In the genomic region with DNA sequence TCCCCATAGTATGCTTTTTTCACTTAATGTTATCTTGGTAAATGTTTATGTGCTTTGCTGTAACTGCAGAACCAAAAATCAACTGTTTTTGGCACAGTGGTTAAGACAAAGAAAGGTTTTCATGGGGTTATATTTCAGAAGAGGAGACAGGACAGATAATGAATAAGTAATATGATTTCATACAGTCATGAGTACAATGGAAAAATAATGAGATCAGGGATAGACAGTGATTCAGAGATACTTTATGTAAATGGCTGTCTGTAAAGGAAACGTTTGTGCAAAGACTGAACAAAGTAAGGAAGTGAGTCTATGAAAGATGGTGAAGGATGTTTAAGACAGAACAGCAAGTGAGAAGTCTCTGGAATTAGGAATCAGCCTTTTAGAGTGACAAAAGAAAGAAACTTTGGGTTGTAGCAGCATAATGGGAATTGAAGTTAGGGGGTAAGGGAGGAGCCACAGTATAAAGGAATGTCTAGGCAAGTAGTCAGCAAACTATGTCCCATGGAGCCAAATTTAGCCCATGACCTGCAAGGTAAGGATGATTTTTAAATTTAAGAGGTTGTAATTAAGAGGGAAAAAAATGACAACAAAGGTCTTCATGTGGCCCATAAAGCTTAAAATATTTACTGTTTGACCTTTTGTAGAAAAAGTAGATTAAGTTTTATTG, we compare ENCODE assay signal across 11 cellular contexts. TPM values are rescaled to one million over a fixed set of nuclear protein-coding genes. Genes with fewer than 3 reads are reported as not detected.
DNase-seq lines count a peak whose midpoint lies in the region; ATAC-seq, FAIRE-seq and TF ChIP-seq lines count a peak whose summit lies in the region.
"Had no signal": no experiment of that assay in that cellular context is flagged by ENCODE, and none has a peak within 500 bp of the region (broad histone marks: within the 10 kb centered on the region; RNA-seq: fewer than 3 reads in every experiment).

No MANE protein-coding gene starts in this region.

- peaks cover 83% of the 10 kb centered on the region for H3K79me2 ChIP-seq in smooth muscle cell (ENCODE audit: low read depth)

- peaks cover 45% of the 10 kb centered on the region for H3K36me3 ChIP-seq in smooth muscle cell (ENCODE audit: low read depth)
- H3K36me3 ChIP-seq in tibial artery = peaks cover 49 to 70% (median 64%) of the 10 kb centered on the region in 3 donors
- H3K36me3 ChIP-seq: prostate gland had no signal

- H3K27ac ChIP-seq in smooth muscle cell (ENCODE audit: low read depth) (peak overlapping the region; percentile 37), tibial artery (no peak overlapping the region)
- H3K27ac ChIP-seq: prostate gland, testis had no signal

- H3K27me3 ChIP-seq in smooth muscle cell (ENCODE audit: low read depth) = no peaks in the 10 kb centered on the region
- H3K27me3 ChIP-seq in tibial artery = no peaks in the 10 kb centered on the region
- H3K27me3 ChIP-seq: testis had no signal

- H3K9me3 Mint-ChIP-seq in activated CD8-positive, alpha-beta T cell treated with anti-CD3 and anti-CD28 coated beads for 36 hours = no peaks in the 10 kb centered on the region
- no peaks in the 10 kb centered on the region for H3K9me3 Mint-ChIP-seq in activated CD8-positive, alpha-beta T cell treated with anti-CD3 and anti-CD28 coated beads, Interleukin-2, amount 10 ng/mL, durations not matched to agents 7 days and 5 days (ENCODE audit: insufficient read depth)
- no peaks in the 10 kb centered on the region for H3K9me3 Mint-ChIP-seq in WTC11

- TF ChIP-seq CTCF in activated CD8-positive, alpha-beta T cell treated with anti-CD3 and anti-CD28 coated beads for 36 hours (IDR thresholded peaks at IDR 0.05) = no peak
- no peak for TF ChIP-seq CTCF in WTC11 (IDR thresholded peaks at IDR 0.05)
- TF ChIP-seq CTCF in smooth muscle cell (IDR thresholded peaks at IDR 0.05; ENCODE audit: borderline replicate concordance, insufficient read depth, poor library complexity, severe bottlenecking) = no peak
- no peak for TF ChIP-seq CTCF in tibial artery (IDR thresholded peaks at IDR 0.05)

- H3K4me3 Mint-ChIP-seq in activated CD8-positive, alpha-beta T cell treated with anti-CD3 and anti-CD28 coated beads for 36 hours = no peak overlapping the region
- H3K4me3 Mint-ChIP-seq in activated CD8-positive, alpha-beta T cell treated with anti-CD3 and anti-CD28 coated beads, Interleukin-2, amount 10 ng/mL, durations not matched to agents 7 days and 5 days = no peak overlapping the region
- H3K4me3 Mint-ChIP-seq in WTC11 = no peak overlapping the region

- no peak overlapping the region for H3K9ac ChIP-seq in smooth muscle cell (ENCODE audit: low read depth)

- peaks cover 53% of the 10 kb centered on the region for H4K20me1 ChIP-seq in smooth muscle cell (ENCODE audit: low read depth)

- no peaks in the 10 kb centered on the region for H3K4me1 ChIP-seq in smooth muscle cell (ENCODE audit: low read depth)
- no peaks in the 10 kb centered on the region for H3K4me1 ChIP-seq in tibial artery
- H3K4me1 ChIP-seq: prostate gland, testis had no signal

- peaks cover 13% of the 10 kb centered on the region for H3K4me1 Mint-ChIP-seq in activated CD8-positive, alpha-beta T cell treated with anti-CD3 and anti-CD28 coated beads for 36 hours (ENCODE audit: low read depth)
- peaks cover 8% of the 10 kb centered on the region for H3K4me1 Mint-ChIP-seq in activated CD8-positive, alpha-beta T cell treated with anti-CD3 and anti-CD28 coated beads, Interleukin-2, amount 10 ng/mL, durations not matched to agents 7 days and 5 days (ENCODE audit: low read depth)
- no peaks in the 10 kb centered on the region for H3K4me1 Mint-ChIP-seq in WTC11

- no peak overlapping the region for H3K4me2 ChIP-seq in smooth muscle cell

- peak; percentile 62 for ATAC-seq in activated CD8-positive, alpha-beta T cell treated with anti-CD3 and anti-CD28 coated beads for 36 hours
- ATAC-seq in activated CD8-positive, alpha-beta T cell treated with anti-CD3 and anti-CD28 coated beads, Interleukin-2, amount 10 ng/mL, durations not matched to agents 7 days and 5 days = no peak
- ATAC-seq in WTC11 (no peak), esophagus mucosa (peak; percentile 42), HG03280 (IDR thresholded peaks at IDR 0.05; ENCODE audit: unreplicated experiment) (no peak)

- H3K4me3 ChIP-seq in smooth muscle cell = no peak overlapping the region
- no peak overlapping the region for H3K4me3 ChIP-seq in tibial artery
- H3K4me3 ChIP-seq: prostate gland, testis had no signal

- DNase-seq in activated CD8-positive, alpha-beta T cell treated with anti-CD3 and anti-CD28 coated beads for 36 hours = no peak
- no peak for DNase-seq in activated CD8-positive, alpha-beta T cell treated with anti-CD3 and anti-CD28 coated beads, Interleukin-2, amount 10 ng/mL, durations not matched to agents 7 days and 5 days
- DNase-seq in WTC11 (ENCODE audit: low spot score) (no peak), smooth muscle cell (lab: John Stamatoyannopoulos, UW; ENCODE audit: unreplicated experiment) (no peak), tibial artery (no peak), urothelium cell line (ENCODE audit: low spot score) (no peak)
- DNase-seq: mammary epithelial cell, testis had no signal

- no peaks in the 10 kb centered on the region for H3K9me3 ChIP-seq in smooth muscle cell (replicated peaks; ENCODE audit: low read depth)
- no peaks in the 10 kb centered on the region for H3K9me3 ChIP-seq in tibial artery
- H3K9me3 ChIP-seq: prostate gland, testis had no signal

- intact Hi-C loops in activated CD8-positive, alpha-beta T cell treated with anti-CD3 and anti-CD28 coated beads for 36 hours (cut with micrococcal nuclease) = no loop called here
- intact Hi-C loops in tibial artery (cut with DNase I; ENCODE audit: low total_unique reads) = no loop called here

- FAIRE-seq in urothelium cell line (lab: Jason Lieb, UNC) = no peak

- H3K27ac Mint-ChIP-seq in activated CD8-positive, alpha-beta T cell treated with anti-CD3 and anti-CD28 coated beads for 36 hours = peak overlapping the region; percentile 72
- H3K27ac Mint-ChIP-seq in activated CD8-positive, alpha-beta T cell treated with anti-CD3 and anti-CD28 coated beads, Interleukin-2, amount 10 ng/mL, durations not matched to agents 7 days and 5 days = no peak overlapping the region
- H3K27ac Mint-ChIP-seq in WTC11 = peak overlapping the region; percentile 43

- no peaks in the 10 kb centered on the region for H3F3A ChIP-seq in smooth muscle cell (ENCODE audit: low read depth)

- WGBS in smooth muscle cell (ENCODE audit: low lambda C conversion rate) = 64% methylated on average over 1 of the region's 1 CpG

- POLR2A ChIA-PET in activated CD8-positive, alpha-beta T cell treated with anti-CD3 and anti-CD28 coated beads for 36 hours (lab: Charles Lee) = interaction anchor here (0.6 to 1.1 kb wide), 2 partner anchors 23 to 64 kb away, joined by 3 read pairs; no protein-coding TSS in a partner anchor
- POLR2A ChIA-PET in activated CD8-positive, alpha-beta T cell treated with anti-CD3 and anti-CD28 coated beads, Interleukin-2, amount 10 ng/mL, durations not matched to agents 7 days and 5 days (lab: Charles Lee) = interaction anchor here (2.1 kb wide), 1 partner anchor 22 kb away, joined by 5 read pairs; no protein-coding TSS in a partner anchor
- POLR2A ChIA-PET in WTC11 (lab: Charles Lee) = no interaction called here

- H3K36me3 Mint-ChIP-seq in activated CD8-positive, alpha-beta T cell treated with anti-CD3 and anti-CD28 coated beads for 36 hours (ENCODE audit: low read depth) = peaks cover 47% of the 10 kb centered on the region
- H3K36me3 Mint-ChIP-seq in activated CD8-positive, alpha-beta T cell treated with anti-CD3 and anti-CD28 coated beads, Interleukin-2, amount 10 ng/mL, durations not matched to agents 7 days and 5 days (ENCODE audit: low read depth) = peaks cover 43% of the 10 kb centered on the region
- peaks cover 49% of the 10 kb centered on the region for H3K36me3 Mint-ChIP-seq in WTC11

- no peak overlapping the region for H2AFZ ChIP-seq in smooth muscle cell (ENCODE audit: low read depth)

- no peaks in the 10 kb centered on the region for H3K27me3 Mint-ChIP-seq in activated CD8-positive, alpha-beta T cell treated with anti-CD3 and anti-CD28 coated beads for 36 hours
- no peaks in the 10 kb centered on the region for H3K27me3 Mint-ChIP-seq in activated CD8-positive, alpha-beta T cell treated with anti-CD3 and anti-CD28 coated beads, Interleukin-2, amount 10 ng/mL, durations not matched to agents 7 days and 5 days (ENCODE audit: low read depth)
- no peaks in the 10 kb centered on the region for H3K27me3 Mint-ChIP-seq in WTC11 (ENCODE audit: low read depth)

- CTCF ChIA-PET in activated CD8-positive, alpha-beta T cell treated with anti-CD3 and anti-CD28 coated beads for 36 hours (lab: Charles Lee) = no interaction called here
- CTCF ChIA-PET in activated CD8-positive, alpha-beta T cell treated with anti-CD3 and anti-CD28 coated beads, Interleukin-2, amount 10 ng/mL, durations not matched to agents 7 days and 5 days (lab: Charles Lee) = no interaction called here
- CTCF ChIA-PET in WTC11 (lab: Charles Lee) = no interaction called here

TF ChIP-seq in WTC11, 78 proteins besides CTCF, POLR2A, EP300 and RAD21 (continues in another document):
- no peak for TF ChIP-seq CREB1 (CRISPR knock-in tag; IDR thresholded peaks at IDR 0.05)
- TF ChIP-seq, protein P1, sequence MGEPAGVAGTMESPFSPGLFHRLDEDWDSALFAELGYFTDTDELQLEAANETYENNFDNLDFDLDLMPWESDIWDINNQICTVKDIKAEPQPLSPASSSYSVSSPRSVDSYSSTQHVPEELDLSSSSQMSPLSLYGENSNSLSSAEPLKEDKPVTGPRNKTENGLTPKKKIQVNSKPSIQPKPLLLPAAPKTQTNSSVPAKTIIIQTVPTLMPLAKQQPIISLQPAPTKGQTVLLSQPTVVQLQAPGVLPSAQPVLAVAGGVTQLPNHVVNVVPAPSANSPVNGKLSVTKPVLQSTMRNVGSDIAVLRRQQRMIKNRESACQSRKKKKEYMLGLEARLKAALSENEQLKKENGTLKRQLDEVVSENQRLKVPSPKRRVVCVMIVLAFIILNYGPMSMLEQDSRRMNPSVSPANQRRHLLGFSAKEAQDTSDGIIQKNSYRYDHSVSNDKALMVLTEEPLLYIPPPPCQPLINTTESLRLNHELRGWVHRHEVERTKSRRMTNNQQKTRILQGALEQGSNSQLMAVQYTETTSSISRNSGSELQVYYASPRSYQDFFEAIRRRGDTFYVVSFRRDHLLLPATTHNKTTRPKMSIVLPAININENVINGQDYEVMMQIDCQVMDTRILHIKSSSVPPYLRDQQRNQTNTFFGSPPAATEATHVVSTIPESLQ (CRISPR knock-in tag; IDR thresholded peaks at IDR 0.05) = no peak
- no peak for TF ChIP-seq FOXP1 (CRISPR knock-in tag; IDR thresholded peaks at IDR 0.05; ENCODE audit: borderline replicate concordance)
- TF ChIP-seq ATF1 (CRISPR knock-in tag; IDR thresholded peaks at IDR 0.05) = no peak
- no peak for TF ChIP-seq ESRRA (CRISPR knock-in tag; IDR thresholded peaks at IDR 0.05; ENCODE audit: borderline replicate concordance)

RNA-seq across cellular contexts. Expression of a gene that starts 55.0 kb away (rescaled TPM):
- total RNA-seq in activated CD8-positive, alpha-beta T cell treated with anti-CD3 and anti-CD28 coated beads for 36 hours = 100 to 1,000 TPM in 1 of 2 experiments, 10 to 100 TPM in 1; 97.8 to 116 TPM
- total RNA-seq in activated CD8-positive, alpha-beta T cell treated with anti-CD3 and anti-CD28 coated beads, Interleukin-2, amount 10 ng/mL, durations not matched to agents 7 days and 5 days = 10 to 100 TPM; 75.9 to 90.2 TPM
- total RNA-seq in WTC11 (2021) = 132 to 150 TPM (median 134 TPM) in 3 replicates
- total RNA-seq in esophagus mucosa = 58.7 TPM
- 167 and 182 TPM in 2 replicates for total RNA-seq in smooth muscle cell
- 62.7 and 67.1 TPM in 2 replicates for polyA plus RNA-seq in smooth muscle cell

Comparison
In these comparisons a context has a peak if more than half of its experiments do, and no peak if none do; other contexts are left out.
1. ATAC-seq: peak in activated CD8-positive, alpha-beta T cell treated with anti-CD3 and anti-CD28 coated beads for 36 hours (single experiment) and esophagus mucosa (single experiment); none in activated CD8-positive, alpha-beta T cell treated with anti-CD3 and anti-CD28 coated beads, Interleukin-2, amount 10 ng/mL, durations not matched to agents 7 days and 5 days (single experiment), WTC11 (single experiment) and HG03280 (single experiment).